Comparison of ENCODE assay signal across 24 cellular contexts in the genomic region with DNA sequence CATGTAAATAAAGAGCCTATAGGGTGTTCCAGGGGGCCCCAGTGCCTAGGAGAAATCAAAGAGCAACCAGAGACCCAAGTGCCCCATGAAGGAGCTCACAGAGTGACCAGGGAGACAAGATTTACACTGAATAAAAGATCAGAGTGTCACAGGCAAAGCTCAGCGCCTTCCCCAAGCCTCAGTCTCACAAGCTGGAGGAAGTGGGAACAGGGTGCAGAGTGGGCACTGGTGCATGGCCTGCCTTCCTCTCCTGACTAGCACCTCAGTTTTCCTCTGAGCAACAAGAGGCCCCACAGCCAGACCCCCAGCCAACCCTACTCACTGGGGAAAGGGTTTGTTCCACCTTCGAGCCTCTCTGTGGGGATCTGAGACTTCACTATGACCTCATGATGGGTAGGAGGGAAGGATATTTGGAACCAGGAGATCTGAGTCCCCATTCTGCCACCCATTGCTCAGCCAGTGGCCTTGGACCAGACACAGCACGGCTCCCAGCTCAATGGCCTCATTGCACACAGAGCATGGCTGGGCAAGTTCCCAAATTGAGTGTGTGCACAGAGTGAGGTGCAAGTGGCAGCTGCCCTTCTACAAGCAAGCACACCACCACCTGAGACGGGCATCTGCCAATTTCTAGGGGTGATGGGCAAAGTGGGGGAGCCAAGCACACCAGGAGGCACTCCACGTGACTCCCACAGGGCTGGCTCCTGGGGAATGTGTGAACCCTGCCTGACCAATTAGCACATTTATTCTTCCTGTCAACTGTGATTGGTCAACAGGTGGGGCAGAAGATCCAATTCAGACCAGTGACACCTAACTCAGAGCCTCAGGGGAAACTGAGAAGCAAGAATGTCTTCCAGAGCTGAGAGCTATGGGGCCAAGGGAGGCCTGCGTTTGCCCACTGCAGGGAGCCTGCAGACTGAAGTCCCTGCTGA. TPM values are rescaled to one million over a fixed set of nuclear protein-coding genes. Genes with fewer than 3 reads are reported as not detected.
DNase-seq lines count a peak whose midpoint lies in the region; ATAC-seq and TF ChIP-seq lines count a peak whose summit lies in the region.
"Had no signal": no experiment of that assay in that cellular context is flagged by ENCODE, and none has a peak within 500 bp of the region (broad histone marks: within the 10 kb centered on the region; RNA-seq: fewer than 3 reads in every experiment).

No MANE protein-coding gene starts in this region.

- TF ChIP-seq POLR2A in vagina (IDR thresholded peaks at IDR 0.05) (no peak), esophagus squamous epithelium (IDR thresholded peaks at IDR 0.05) (no peak)

- H3K27me3 ChIP-seq in vagina, result no peaks in the 10 kb centered on the region
- no peaks in the 10 kb centered on the region for H3K27me3 ChIP-seq in esophagus squamous epithelium
- H3K27me3 ChIP-seq: esophagus muscularis mucosa, gastroesophageal sphincter had no signal

- H3K4me3 Mint-ChIP-seq in activated CD8-positive, alpha-beta memory T cell treated with anti-CD3 and anti-CD28 coated beads, Interleukin-2, amount 10 ng/mL, durations not matched to agents 7 days and 5 days, result no peak overlapping the region
- H3K4me3 Mint-ChIP-seq: type B pancreatic cell had no signal

- H3K27ac ChIP-seq in vagina, result no peak overlapping the region
- no peak overlapping the region for H3K27ac ChIP-seq in esophagus squamous epithelium
- H3K27ac ChIP-seq: esophagus muscularis mucosa, gastroesophageal sphincter had no signal

- H3K36me3 Mint-ChIP-seq in activated CD8-positive, alpha-beta memory T cell treated with anti-CD3 and anti-CD28 coated beads, Interleukin-2, amount 10 ng/mL, durations not matched to agents 7 days and 5 days, result peaks cover 10% of the 10 kb centered on the region
- H3K36me3 Mint-ChIP-seq: type B pancreatic cell had no signal

- no peaks in the 10 kb centered on the region for H3K9me3 ChIP-seq in vagina
- H3K9me3 ChIP-seq in esophagus squamous epithelium, result no peaks in the 10 kb centered on the region
- H3K9me3 ChIP-seq: esophagus muscularis mucosa, gastroesophageal sphincter, HAP-1 had no signal

- H3K4me1 Mint-ChIP-seq in activated CD8-positive, alpha-beta memory T cell treated with anti-CD3 and anti-CD28 coated beads, Interleukin-2, amount 10 ng/mL, durations not matched to agents 7 days and 5 days, result peaks cover 54% of the 10 kb centered on the region

- H3K4me3 ChIP-seq in vagina (no peak overlapping the region), esophagus squamous epithelium (no peak overlapping the region)
- H3K4me3 ChIP-seq: esophagus muscularis mucosa, gastroesophageal sphincter, HAP-1 had no signal

- CTCF ChIA-PET in activated CD8-positive, alpha-beta memory T cell treated with anti-CD3 and anti-CD28 coated beads, Interleukin-2, amount 10 ng/mL, durations not matched to agents 7 days and 5 days (lab: Charles Lee), result interaction anchor here (1.0 to 2.0 kb wide), 3 partner anchors 11 to 515 kb away, joined by 3 to 5 read pairs (median 3); no protein-coding TSS in a partner anchor

- WGBS in esophagus squamous epithelium, 2 donors, result 90 to 94% methylated on average over 3 of the region's 6 CpGs

- ATAC-seq in activated CD8-positive, alpha-beta memory T cell treated with anti-CD3 and anti-CD28 coated beads, Interleukin-2, amount 10 ng/mL, durations not matched to agents 7 days and 5 days, result no peak
- ATAC-seq in HG03442 (IDR thresholded peaks at IDR 0.05; ENCODE audit: unreplicated experiment), result peak; percentile 45
- ATAC-seq: gastroesophageal sphincter had no signal

- H3K36me3 ChIP-seq in vagina, result no peaks in the 10 kb centered on the region
- H3K36me3 ChIP-seq in esophagus squamous epithelium, result no peaks in the 10 kb centered on the region
- H3K36me3 ChIP-seq: esophagus muscularis mucosa, gastroesophageal sphincter, HAP-1 had no signal

- no peak for DNase-seq in activated CD8-positive, alpha-beta memory T cell treated with anti-CD3 and anti-CD28 coated beads, Interleukin-2, amount 10 ng/mL, durations not matched to agents 7 days and 5 days
- no peak for DNase-seq in activated CD8-positive, alpha-beta memory T cell treated with anti-CD3 and anti-CD28 coated beads, Interleukin-2, amount 50 U/mL, for 48 hours
- peak; percentile 18 for DNase-seq in ecto neural progenitor cell (ENCODE audit: low spot score)
- peak; percentile 76 to 91 for DNase-seq in vagina (ENCODE audit: extremely low spot score in 2 of 2)
- DNase-seq in ureter (ENCODE audit: low spot score), result no peak
- DNase-seq in DMS53 treated with DMSO at 0.1 percent for 48 hours (lab: John Stamatoyannopoulos, UW; ENCODE audit: unreplicated experiment), result no peak
- no peak for DNase-seq in esophagus squamous epithelium (lab: John Stamatoyannopoulos, UW)
- DNase-seq: activated CD4-positive, alpha-beta T cell treated with anti-CD3 and anti-CD28 coated beads for 1 hour; activated effector memory CD4-positive, alpha-beta T cell treated with anti-CD3 and anti-CD28 coated beads, Interleukin-2, amount 50 U/mL, for 16 hours; Kasumi-1; NCI-H1048; NCI-H2029 treated with DMSO at 0.1 percent for 48 hours; NCI-H345; retina; SIG-M5; stimulated activated CD4-positive, alpha-beta T cell treated with anti-CD3 and anti-CD28 coated beads, Interleukin-4, amount 100 ng/mL, for 4 hours had no signal

- H3K4me1 ChIP-seq in vagina (peaks cover 7% of the 10 kb centered on the region), esophagus squamous epithelium (peaks cover 0 to 34% (median 8%) of the 10 kb centered on the region in 3 donors)
- H3K4me1 ChIP-seq: HAP-1 had no signal

- peak overlapping the region; percentile 21 for H3K27ac Mint-ChIP-seq in activated CD8-positive, alpha-beta memory T cell treated with anti-CD3 and anti-CD28 coated beads, Interleukin-2, amount 10 ng/mL, durations not matched to agents 7 days and 5 days
- H3K27ac Mint-ChIP-seq: type B pancreatic cell had no signal

- no peaks in the 10 kb centered on the region for H3K9me3 Mint-ChIP-seq in activated CD8-positive, alpha-beta memory T cell treated with anti-CD3 and anti-CD28 coated beads, Interleukin-2, amount 10 ng/mL, durations not matched to agents 7 days and 5 days (ENCODE audit: low read depth)
- H3K9me3 Mint-ChIP-seq: type B pancreatic cell had no signal

- TF ChIP-seq CTCF in vagina (IDR thresholded peaks at IDR 0.05), result no peak
- TF ChIP-seq CTCF in esophagus squamous epithelium (IDR thresholded peaks at IDR 0.05), result no peak

- intact Hi-C loops in vagina (cut with DNase I), result no loop called here
- intact Hi-C loops in esophagus squamous epithelium (cut with DNase I), result no loop called here

- no peaks in the 10 kb centered on the region for H3K27me3 Mint-ChIP-seq in activated CD8-positive, alpha-beta memory T cell treated with anti-CD3 and anti-CD28 coated beads, Interleukin-2, amount 10 ng/mL, durations not matched to agents 7 days and 5 days

RNA-seq across cellular contexts. Expression of gene TMEM273, which starts 15.7 kb away (rescaled TPM):
- total RNA-seq in activated CD8-positive, alpha-beta memory T cell treated with anti-CD3 and anti-CD28 coated beads, Interleukin-2, amount 10 ng/mL, durations not matched to agents 7 days and 5 days, result 10 to 100 TPM; 44.9 to 72.0 TPM
- total RNA-seq in vagina (17.9 TPM), ureter (26.6 TPM), esophagus squamous epithelium (10 to 100 TPM in 2 of 4 donors, 1 to 10 TPM in 1, under 1 TPM in 1; 0.76 to 20.6 (median 7.1) TPM)
- total RNA-seq: osteocyte had no signal

RNA-seq across cellular contexts. Expression of gene FAM170B, which starts 38.6 kb away (rescaled TPM):
- not detected for total RNA-seq in activated CD8-positive, alpha-beta memory T cell treated with anti-CD3 and anti-CD28 coated beads, Interleukin-2, amount 10 ng/mL, durations not matched to agents 7 days and 5 days
- total RNA-seq in vagina (not detected), ureter (not detected), esophagus squamous epithelium (not detected)
- total RNA-seq: esophagus muscularis mucosa, gastroesophageal sphincter, lung microvascular endothelial cell, myocyte, osteocyte had no signal

RNA-seq across cellular contexts. Expression of gene VSTM4, which starts 57.1 kb away (rescaled TPM):
- total RNA-seq in activated CD8-positive, alpha-beta memory T cell treated with anti-CD3 and anti-CD28 coated beads, Interleukin-2, amount 10 ng/mL, durations not matched to agents 7 days and 5 days, result under 1 TPM in 1 of 2 experiments, not detected in 1; 0.16 TPM
- total RNA-seq in vagina, result 14.0 TPM
- 16.0 TPM for total RNA-seq in ureter
- total RNA-seq in esophagus squamous epithelium, result 1 to 10 TPM in 3 of 4 donors, under 1 TPM in 1; 0.80 to 6.9 (median 1.9) TPM

Comparison
In these comparisons a context has a peak if more than half of its experiments do, and no peak if none do; other contexts are left out.
1. DNase-seq: peak in ecto neural progenitor cell (single experiment) and vagina (2 of 2); none in activated CD8-positive, alpha-beta memory T cell treated with anti-CD3 and anti-CD28 coated beads, Interleukin-2, amount 10 ng/mL, durations not matched to agents 7 days and 5 days (single experiment), activated CD8-positive, alpha-beta memory T cell treated with anti-CD3 and anti-CD28 coated beads, Interleukin-2, amount 50 U/mL, for 48 hours (single experiment), ureter (single experiment), DMS53 treated with DMSO at 0.1 percent for 48 hours (single experiment) and esophagus squamous epithelium (single experiment).